22 cellular contexts compared by ENCODE assay signal in genomic region chr12:109842021-109842420, GRCh38.
"Had no signal": no experiment of that assay in that cellular context is flagged by ENCODE, and none has a peak within 500 bp of the region (broad histone marks: within the 10 kb centered on the region; RNA-seq: fewer than 3 reads in every experiment).

No MANE protein-coding gene starts in this region.

- H3K4me1 Mint-ChIP-seq: nephron had no signal

- H3K36me3 ChIP-seq: heart left ventricle, neutrophil, stomach, thoracic aorta had no signal

- H3K27me3 Mint-ChIP-seq: dendritic cell treated with granulocyte-macrophage colony-stimulating factor and Interleukin-4, amounts not matched to agents 40 ng/mL and 50 ng/mL, for 4 days had no signal

- H3K9me3 Mint-ChIP-seq: dendritic cell treated with granulocyte-macrophage colony-stimulating factor and Interleukin-4, amounts not matched to agents 40 ng/mL and 50 ng/mL, for 4 days; effector memory CD8-positive, alpha-beta T cell; naive B cell; nephron had no signal

- H3K27ac ChIP-seq: heart left ventricle, neutrophil, skin epidermis, stomach, thoracic aorta had no signal

- H3K27me3 ChIP-seq: neutrophil, stomach had no signal

- H3K4me3 Mint-ChIP-seq: dendritic cell treated with granulocyte-macrophage colony-stimulating factor and Interleukin-4, amounts not matched to agents 40 ng/mL and 50 ng/mL, for 4 days; effector memory CD8-positive, alpha-beta T cell; naive B cell; nephron had no signal

- H3K4me3 ChIP-seq: heart left ventricle, lung, skin epidermis, stomach, thoracic aorta had no signal

- H3K9me3 ChIP-seq: heart left ventricle, neutrophil, stomach, thoracic aorta had no signal

- H3K27ac Mint-ChIP-seq: dendritic cell treated with granulocyte-macrophage colony-stimulating factor and Interleukin-4, amounts not matched to agents 40 ng/mL and 50 ng/mL, for 4 days; effector memory CD8-positive, alpha-beta T cell; nephron had no signal

- H3K36me3 Mint-ChIP-seq: naive B cell had no signal

- DNase-seq: effector memory CD8-positive, alpha-beta T cell; erythroblast; foreskin melanocyte; hippocampal formation; left colon; left ventricle myocardium superior; mesenchymal stem cell; midbrain; naive B cell; posterior cingulate gyrus; stimulated activated CD4-positive, alpha-beta T cell treated with anti-CD3 and anti-CD28 coated beads, Interleukin-2, amount 100 ng/mL, for 24 hours; stimulated activated naive CD4-positive, alpha-beta T cell; stomach; substantia nigra; trophoblast cell had no signal
